In the genomic region with DNA sequence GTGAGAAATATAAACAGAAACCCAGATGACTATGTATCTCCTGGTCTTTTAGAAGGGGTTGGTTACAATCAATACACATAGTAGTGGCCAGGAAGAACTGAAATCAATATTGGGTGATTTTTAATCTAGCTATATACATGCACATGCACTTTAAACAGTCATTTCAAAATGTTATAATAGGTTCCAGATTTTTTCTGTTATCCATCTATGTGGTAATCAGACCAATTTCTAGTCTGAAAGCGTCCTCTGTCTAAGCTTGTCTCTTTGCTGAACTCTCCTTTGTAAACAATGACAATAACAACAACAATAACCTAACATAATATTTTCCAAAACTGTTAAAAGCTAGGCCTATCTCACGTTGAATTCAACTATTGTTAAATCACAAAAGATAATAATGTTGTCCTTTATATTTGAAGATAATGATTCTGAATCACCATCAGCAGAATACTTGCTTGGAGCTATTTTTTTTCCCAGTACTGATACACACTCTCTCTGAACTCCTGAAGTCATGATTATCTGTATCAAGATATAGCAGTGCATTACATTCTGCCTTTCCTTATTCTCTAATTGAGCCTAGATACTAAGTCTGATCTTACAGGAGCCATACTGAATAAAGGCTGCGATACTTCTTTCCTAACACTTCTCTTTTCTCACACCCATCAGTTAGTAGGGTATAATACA, we compare ENCODE assay signal across 34 cellular contexts.
"Had no signal": no experiment of that assay in that cellular context is flagged by ENCODE, and none has a peak within 500 bp of the region (broad histone marks: within the 10 kb centered on the region; RNA-seq: fewer than 3 reads in every experiment).

No MANE protein-coding gene starts in this region.

- H3K27ac ChIP-seq: ascending aorta, breast epithelium, cardiac muscle cell, coronary artery, dorsolateral prefrontal cortex, gastrocnemius medialis, heart left ventricle, WERI-Rb-1 had no signal

- H3K4me3 ChIP-seq: ascending aorta, breast epithelium, cardiac muscle cell, coronary artery, dorsolateral prefrontal cortex, gastrocnemius medialis, heart left ventricle had no signal

- DNase-seq: activated B cell treated with CpG ODN at 0.5 μM for 24 hours; activated CD4-positive, alpha-beta T cell treated with anti-CD3 and anti-CD28 coated beads for 48 hours; activated CD4-positive, alpha-beta T cell treated with anti-CD3 and anti-CD28 coated beads, Interleukin-2, amount 50 U/mL, for 1 hour; activated CD4-positive, alpha-beta T cell treated with anti-CD3 and anti-CD28 coated beads, Interleukin-2, amount 50 U/mL, for 48 hours; activated CD8-positive, alpha-beta memory T cell treated with anti-CD3 and anti-CD28 coated beads for 24 hours; activated CD8-positive, alpha-beta T cell treated with anti-CD3 and anti-CD28 coated beads for 36 hours; activated effector memory CD4-positive, alpha-beta T cell treated with anti-CD3 and anti-CD28 coated beads, Interleukin-2, amount 50 U/mL, for 16 hours; activated naive CD4-positive, alpha-beta T cell treated with anti-CD3 and anti-CD28 coated beads for 36 hours; activated naive CD8-positive, alpha-beta T cell treated with anti-CD3 and anti-CD28 coated beads for 36 hours; activated naive CD8-positive, alpha-beta T cell treated with anti-CD3 and anti-CD28 coated beads, Interleukin-2, amount 50 U/mL, for 24 hours; activated T-cell treated with anti-CD3 and anti-CD28 coated beads, Interleukin-2, amount 50 U/mL, for 4 hours; dorsolateral prefrontal cortex; effector memory CD4-positive, alpha-beta T cell; endodermal cell; gastrocnemius medialis; glutamatergic neuron; heart left ventricle; T-helper 1 cell; T-helper 17 cell; T1000; WERI-Rb-1 had no signal

- H3K4me1 Mint-ChIP-seq: activated B cell treated with CpG ODN at 0.5 μM for 24 hours; activated naive CD4-positive, alpha-beta T cell treated with anti-CD3 and anti-CD28 coated beads, Interleukin-2, amount 50 U/mL, for 24 hours; activated naive CD8-positive, alpha-beta T cell treated with anti-CD3 and anti-CD28 coated beads for 36 hours; activated naive CD8-positive, alpha-beta T cell treated with anti-CD3 and anti-CD28 coated beads, Interleukin-2, amount 50 U/mL, for 24 hours; central memory CD8-positive, alpha-beta T cell; endodermal cell; T-helper 17 cell had no signal

- H3K36me3 Mint-ChIP-seq: activated naive CD4-positive, alpha-beta T cell treated with anti-CD3 and anti-CD28 coated beads, Interleukin-2, amount 50 U/mL, for 24 hours; activated naive CD8-positive, alpha-beta T cell treated with anti-CD3 and anti-CD28 coated beads for 36 hours; brain had no signal

- H3K4me1 ChIP-seq: ascending aorta, breast epithelium, gastrocnemius medialis, heart left ventricle had no signal

- H3K9me3 ChIP-seq: ascending aorta, breast epithelium, gastrocnemius medialis, heart left ventricle had no signal

- H3K4me3 Mint-ChIP-seq: activated B cell treated with CpG ODN at 0.5 μM for 24 hours; activated CD8-positive, alpha-beta T cell treated with anti-CD3 and anti-CD28 coated beads for 36 hours; activated naive CD4-positive, alpha-beta T cell treated with anti-CD3 and anti-CD28 coated beads for 36 hours; activated naive CD4-positive, alpha-beta T cell treated with anti-CD3 and anti-CD28 coated beads, Interleukin-2, amount 50 U/mL, for 24 hours; activated naive CD8-positive, alpha-beta T cell treated with anti-CD3 and anti-CD28 coated beads for 36 hours; activated naive CD8-positive, alpha-beta T cell treated with anti-CD3 and anti-CD28 coated beads, Interleukin-2, amount 50 U/mL, for 24 hours; activated T-cell treated with anti-CD3 and anti-CD28 coated beads, Interleukin-2, amount 50 U/mL, for 4 hours; activated T-helper 1 cell treated with anti-CD3 and anti-CD28 coated beads, Interleukin-12 subunit alpha, Interleukin-12 subunit beta, Interleukin-2, Interleukin-4 antibody, amounts not matched to agents 30 ng/mL and 10 ng/mL and 1 ng/mL, durations not matched to agents 14 hours and 24 hours and 36 hours; brain; central memory CD8-positive, alpha-beta T cell; dendritic cell treated with granulocyte-macrophage colony-stimulating factor and Interleukin-4, amounts not matched to agents 40 ng/mL and 50 ng/mL, for 4 days; endodermal cell; T-helper 17 cell; T-helper 2 cell treated with Interferon-gamma antibody and Interleukin-4, amounts not matched to agents 5 μg/mL and 100 μg/mL, for 36 hours had no signal

- H3K27me3 ChIP-seq: ascending aorta, breast epithelium, cardiac muscle cell, dorsolateral prefrontal cortex, gastrocnemius medialis, heart left ventricle had no signal

- ATAC-seq: activated CD4-positive, CD25-positive, alpha-beta regulatory T cell treated with anti-CD3 and anti-CD28 coated beads, Interleukin-2, amount 50 U/mL, for 24 hours; activated CD8-positive, alpha-beta T cell treated with anti-CD3 and anti-CD28 coated beads for 36 hours; activated naive CD8-positive, alpha-beta T cell treated with anti-CD3 and anti-CD28 coated beads, Interleukin-2, amount 50 U/mL, for 24 hours; activated T-cell treated with anti-CD3 and anti-CD28 coated beads, Interleukin-2, amount 50 U/mL, for 4 hours; esophagus mucosa; gastrocnemius medialis; heart left ventricle; T-helper 17 cell had no signal

- H3K36me3 ChIP-seq: ascending aorta, breast epithelium, cardiac muscle cell, gastrocnemius medialis, heart left ventricle, WERI-Rb-1 had no signal

- H3K9me3 Mint-ChIP-seq: activated B cell treated with CpG ODN at 0.5 μM for 24 hours; activated naive CD4-positive, alpha-beta T cell treated with anti-CD3 and anti-CD28 coated beads, Interleukin-2, amount 50 U/mL, for 24 hours; activated naive CD8-positive, alpha-beta T cell treated with anti-CD3 and anti-CD28 coated beads, Interleukin-2, amount 50 U/mL, for 24 hours; activated T-helper 1 cell treated with anti-CD3 and anti-CD28 coated beads, Interleukin-12 subunit alpha, Interleukin-12 subunit beta, Interleukin-2, Interleukin-4 antibody, amounts not matched to agents 30 ng/mL and 10 ng/mL and 1 ng/mL, durations not matched to agents 14 hours and 24 hours and 36 hours; activated T-helper 2 cell treated with anti-CD3 and anti-CD28 coated beads, Interferon-gamma antibody, Interleukin-2, Interleukin-4, amounts not matched to agents 10 μg/mL and 5 μg/mL and 100 μg/mL, durations not matched to agents 14 hours and 24 hours and 36 hours; brain; central memory CD8-positive, alpha-beta T cell; dendritic cell treated with granulocyte-macrophage colony-stimulating factor and Interleukin-4, amounts not matched to agents 40 ng/mL and 50 ng/mL, for 4 days; endodermal cell; T-helper 2 cell treated with Interferon-gamma antibody and Interleukin-4, amounts not matched to agents 5 μg/mL and 100 μg/mL, for 36 hours had no signal

- H3K27me3 Mint-ChIP-seq: activated B cell treated with CpG ODN at 0.5 μM for 24 hours; activated CD8-positive, alpha-beta T cell treated with anti-CD3 and anti-CD28 coated beads for 36 hours; activated naive CD4-positive, alpha-beta T cell treated with anti-CD3 and anti-CD28 coated beads, Interleukin-2, amount 50 U/mL, for 24 hours; activated naive CD8-positive, alpha-beta T cell treated with anti-CD3 and anti-CD28 coated beads for 36 hours; activated naive CD8-positive, alpha-beta T cell treated with anti-CD3 and anti-CD28 coated beads, Interleukin-2, amount 50 U/mL, for 24 hours; brain; central memory CD8-positive, alpha-beta T cell; dendritic cell treated with granulocyte-macrophage colony-stimulating factor and Interleukin-4, amounts not matched to agents 40 ng/mL and 50 ng/mL, for 4 days; T-helper 17 cell had no signal

- H3K27ac Mint-ChIP-seq: activated B cell treated with CpG ODN at 0.5 μM for 24 hours; activated CD8-positive, alpha-beta T cell treated with anti-CD3 and anti-CD28 coated beads for 36 hours; activated naive CD4-positive, alpha-beta T cell treated with anti-CD3 and anti-CD28 coated beads for 36 hours; activated naive CD4-positive, alpha-beta T cell treated with anti-CD3 and anti-CD28 coated beads, Interleukin-2, amount 50 U/mL, for 24 hours; activated naive CD8-positive, alpha-beta T cell treated with anti-CD3 and anti-CD28 coated beads for 36 hours; activated naive CD8-positive, alpha-beta T cell treated with anti-CD3 and anti-CD28 coated beads, Interleukin-2, amount 50 U/mL, for 24 hours; activated T-helper 1 cell treated with anti-CD3 and anti-CD28 coated beads, Interleukin-12 subunit alpha, Interleukin-12 subunit beta, Interleukin-2, Interleukin-4 antibody, amounts not matched to agents 30 ng/mL and 10 ng/mL and 1 ng/mL, durations not matched to agents 14 hours and 24 hours and 36 hours; activated T-helper 2 cell treated with anti-CD3 and anti-CD28 coated beads, Interferon-gamma antibody, Interleukin-2, Interleukin-4, amounts not matched to agents 10 μg/mL and 5 μg/mL and 100 μg/mL, durations not matched to agents 14 hours and 24 hours and 36 hours; brain; dendritic cell treated with granulocyte-macrophage colony-stimulating factor and Interleukin-4, amounts not matched to agents 40 ng/mL and 50 ng/mL, for 4 days; endodermal cell; T-helper 17 cell; T-helper 2 cell treated with Interferon-gamma antibody and Interleukin-4, amounts not matched to agents 5 μg/mL and 100 μg/mL, for 36 hours had no signal
